In genomic region chr15:83955806-83956265, GRCh38 we compare ENCODE assay signal across 10 cellular contexts.
DNase-seq lines count a peak whose midpoint lies in the region; ATAC-seq and TF ChIP-seq lines count a peak whose summit lies in the region.
"Had no signal": no experiment of that assay in that cellular context is flagged by ENCODE, and none has a peak within 500 bp of the region (broad histone marks: within the 10 kb centered on the region; RNA-seq: fewer than 3 reads in every experiment).

No MANE protein-coding gene starts in this region.

- peaks cover 0 to 32% (median 21%) of the 10 kb centered on the region in 4 donors for H3K4me1 ChIP-seq in sigmoid colon
- H3K4me1 ChIP-seq in stomach, result no peaks in the 10 kb centered on the region

- H3K27ac ChIP-seq in sigmoid colon (peak overlapping the region in 3 of 4 donors; percentile 17 to 59 (median 58)), stomach (no peak overlapping the region)
- H3K27ac ChIP-seq: brain microvascular endothelial cell had no signal

- DNase-seq in sigmoid colon (no peak), HuH-7 (ENCODE audit: low spot score) (no peak), SIG-M5 (lab: John Stamatoyannopoulos, UW) (no peak), glomerular visceral epithelial cell (ENCODE audit: extremely low spot score) (no peak), stomach (no peak)
- DNase-seq: brain microvascular endothelial cell, NCI-H2081 had no signal

- H3K9me3 ChIP-seq in sigmoid colon (no peaks in the 10 kb centered on the region), stomach (peaks cover 0 to 3% (median 0%) of the 10 kb centered on the region in 4 donors)

- intact Hi-C loops in sigmoid colon (cut with DNase I), result no loop called here
- intact Hi-C loops in stomach (cut with DNase I; ENCODE audit: low total_unique reads), result no loop called here

- TF ChIP-seq EP300 in sigmoid colon (IDR thresholded peaks at IDR 0.05) (no peak), stomach (IDR thresholded peaks at IDR 0.05) (no peak)

- ATAC-seq in GM19043 (IDR thresholded peaks at IDR 0.05; ENCODE audit: low read depth, unreplicated experiment) (peak; percentile 97), HG02610 (IDR thresholded peaks at IDR 0.05; ENCODE audit: unreplicated experiment) (peak; percentile 98), HG03442 (IDR thresholded peaks at IDR 0.05; ENCODE audit: unreplicated experiment) (peak; percentile 97)

- WGBS in sigmoid colon, 2 donors, result 82 to 92% methylated on average over 1 of the region's 1 CpG
- WGBS in stomach, 5 donors, result 73 to 100% (median 91%) methylated on average over 1 of the region's 1 CpG; no CpG with 5 or more reads in 1 of the 5 donors

- TF ChIP-seq CTCF in sigmoid colon (IDR thresholded peaks at IDR 0.05), result no peak
- no peak for TF ChIP-seq CTCF in stomach (IDR thresholded peaks at IDR 0.05)

- peaks cover 0 to 9% (median 2%) of the 10 kb centered on the region in 4 donors for H3K36me3 ChIP-seq in sigmoid colon
- H3K36me3 ChIP-seq in stomach, result peaks cover 0 to 36% (median 8%) of the 10 kb centered on the region in 4 donors
- H3K36me3 ChIP-seq: brain microvascular endothelial cell had no signal

- H3K4me3 ChIP-seq in sigmoid colon (no peak overlapping the region), stomach (no peak overlapping the region)

- no peak for TF ChIP-seq POLR2A in sigmoid colon (IDR thresholded peaks at IDR 0.05)
- TF ChIP-seq POLR2A in stomach (IDR thresholded peaks at IDR 0.05), result no peak

- H3K27me3 ChIP-seq in sigmoid colon (no peaks in the 10 kb centered on the region), stomach (no peaks in the 10 kb centered on the region)
- H3K27me3 ChIP-seq: brain microvascular endothelial cell had no signal

Comparison
In these comparisons a context has a peak if more than half of its experiments do, and no peak if none do; other contexts are left out.
1. H3K27ac ChIP-seq: peak in sigmoid colon (3 of 4); none in stomach (0 of 5).
2. Peak in every context shown above with its lines, with median percentiles within 50 percentile points of each other: ATAC-seq.